2 cellular contexts compared by ENCODE assay signal in genomic region chrX:47174376-47174775, GRCh38.
TF ChIP-seq lines count a peak whose summit lies in the region.

No MANE protein-coding gene starts in this region.

TF ChIP-seq in SK-N-SH, 30 proteins besides CTCF, POLR2A, EP300 and RAD21 (continued from another document):
- TF ChIP-seq TEAD4 (IDR thresholded peaks at IDR 0.05; ENCODE audit: borderline replicate concordance, insufficient read depth) (no peak), PBX3 (IDR thresholded peaks at IDR 0.05) (no peak), FOXM1 (IDR thresholded peaks at IDR 0.05; ENCODE audit: low read depth) (no peak), NRF1 (IDR thresholded peaks at IDR 0.05; ENCODE audit: low read depth, low read length) (no peak), GATA2 (CRISPR knock-in tag; IDR thresholded peaks at IDR 0.05) (no peak), CHD2 (IDR thresholded peaks at IDR 0.05; ENCODE audit: low read length, partially characterized antibody) (no peak), GABPA (IDR thresholded peaks at IDR 0.05; ENCODE audit: low read depth) (no peak), FOXJ3 (CRISPR knock-in tag; IDR thresholded peaks at IDR 0.05) (no peak), RXRA (IDR thresholded peaks at IDR 0.05; ENCODE audit: borderline replicate concordance, low read depth) (no peak), NFIC (IDR thresholded peaks at IDR 0.05; ENCODE audit: borderline replicate concordance) (no peak), RCOR1 (IDR thresholded peaks at IDR 0.05; ENCODE audit: low read length) (no peak), MAX (IDR thresholded peaks at IDR 0.05; ENCODE audit: low read depth) (no peak), RFX5 (IDR thresholded peaks at IDR 0.05; ENCODE audit: low read length) (no peak), SMC3 (IDR thresholded peaks at IDR 0.05; ENCODE audit: low read depth, low read length) (no peak), MXI1 (IDR thresholded peaks at IDR 0.05; ENCODE audit: low read depth, low read length) (no peak)

TF ChIP-seq in SK-N-SH treated with all-trans-retinoic acid at 6 μM for 48 hours, 23 proteins besides CTCF, POLR2A, EP300 and RAD21 (continued from another document):
- TF ChIP-seq, protein P1, sequence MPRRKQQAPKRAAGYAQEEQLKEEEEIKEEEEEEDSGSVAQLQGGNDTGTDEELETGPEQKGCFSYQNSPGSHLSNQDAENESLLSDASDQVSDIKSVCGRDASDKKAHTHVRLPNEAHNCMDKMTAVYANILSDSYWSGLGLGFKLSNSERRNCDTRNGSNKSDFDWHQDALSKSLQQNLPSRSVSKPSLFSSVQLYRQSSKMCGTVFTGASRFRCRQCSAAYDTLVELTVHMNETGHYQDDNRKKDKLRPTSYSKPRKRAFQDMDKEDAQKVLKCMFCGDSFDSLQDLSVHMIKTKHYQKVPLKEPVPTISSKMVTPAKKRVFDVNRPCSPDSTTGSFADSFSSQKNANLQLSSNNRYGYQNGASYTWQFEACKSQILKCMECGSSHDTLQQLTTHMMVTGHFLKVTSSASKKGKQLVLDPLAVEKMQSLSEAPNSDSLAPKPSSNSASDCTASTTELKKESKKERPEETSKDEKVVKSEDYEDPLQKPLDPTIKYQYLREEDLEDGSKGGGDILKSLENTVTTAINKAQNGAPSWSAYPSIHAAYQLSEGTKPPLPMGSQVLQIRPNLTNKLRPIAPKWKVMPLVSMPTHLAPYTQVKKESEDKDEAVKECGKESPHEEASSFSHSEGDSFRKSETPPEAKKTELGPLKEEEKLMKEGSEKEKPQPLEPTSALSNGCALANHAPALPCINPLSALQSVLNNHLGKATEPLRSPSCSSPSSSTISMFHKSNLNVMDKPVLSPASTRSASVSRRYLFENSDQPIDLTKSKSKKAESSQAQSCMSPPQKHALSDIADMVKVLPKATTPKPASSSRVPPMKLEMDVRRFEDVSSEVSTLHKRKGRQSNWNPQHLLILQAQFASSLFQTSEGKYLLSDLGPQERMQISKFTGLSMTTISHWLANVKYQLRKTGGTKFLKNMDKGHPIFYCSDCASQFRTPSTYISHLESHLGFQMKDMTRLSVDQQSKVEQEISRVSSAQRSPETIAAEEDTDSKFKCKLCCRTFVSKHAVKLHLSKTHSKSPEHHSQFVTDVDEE (CRISPR knock-in tag; IDR thresholded peaks at IDR 0.05): no peak
- TF ChIP-seq ZNF70 (CRISPR knock-in tag; IDR thresholded peaks at IDR 0.05) (no peak), OSR1 (CRISPR knock-in tag; IDR thresholded peaks at IDR 0.05) (no peak), PPARA (CRISPR knock-in tag; IDR thresholded peaks at IDR 0.05; ENCODE audit: borderline replicate concordance) (no peak)
- TF ChIP-seq, protein P2, sequence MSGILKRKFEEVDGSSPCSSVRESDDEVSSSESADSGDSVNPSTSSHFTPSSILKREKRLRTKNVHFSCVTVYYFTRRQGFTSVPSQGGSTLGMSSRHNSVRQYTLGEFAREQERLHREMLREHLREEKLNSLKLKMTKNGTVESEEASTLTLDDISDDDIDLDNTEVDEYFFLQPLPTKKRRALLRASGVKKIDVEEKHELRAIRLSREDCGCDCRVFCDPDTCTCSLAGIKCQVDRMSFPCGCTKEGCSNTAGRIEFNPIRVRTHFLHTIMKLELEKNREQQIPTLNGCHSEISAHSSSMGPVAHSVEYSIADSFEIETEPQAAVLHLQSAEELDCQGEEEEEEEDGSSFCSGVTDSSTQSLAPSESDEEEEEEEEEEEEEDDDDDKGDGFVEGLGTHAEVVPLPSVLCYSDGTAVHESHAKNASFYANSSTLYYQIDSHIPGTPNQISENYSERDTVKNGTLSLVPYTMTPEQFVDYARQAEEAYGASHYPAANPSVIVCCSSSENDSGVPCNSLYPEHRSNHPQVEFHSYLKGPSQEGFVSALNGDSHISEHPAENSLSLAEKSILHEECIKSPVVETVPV (CRISPR knock-in tag; IDR thresholded peaks at IDR 0.05): no peak
